In genomic region chr16:8639694-8640093, GRCh38 we compare ENCODE assay signal across 20 cellular contexts. TPM values are rescaled to one million over a fixed set of nuclear protein-coding genes. Genes with fewer than 3 reads are reported as not detected.
DNase-seq lines count a peak whose midpoint lies in the region; ATAC-seq, FAIRE-seq and TF ChIP-seq lines count a peak whose summit lies in the region.
"Had no signal": no experiment of that assay in that cellular context is flagged by ENCODE, and none has a peak within 500 bp of the region (broad histone marks: within the 10 kb centered on the region; RNA-seq: fewer than 3 reads in every experiment).

No MANE protein-coding gene starts in this region.

- peaks cover 16% of the 10 kb centered on the region for H3K36me3 Mint-ChIP-seq in glutamatergic neuron (ENCODE audit: unreplicated experiment)
- H3K36me3 Mint-ChIP-seq in stimulated activated memory B cell treated with anti-CD40 and anti-IgM and Interleukin-4, amounts not matched to agents 10 μg/mL and 1 μg/mL and 100 μg/mL, for 72 hours, result peaks cover 88% of the 10 kb centered on the region

- peaks cover 85% of the 10 kb centered on the region for H3K36me3 ChIP-seq in K562 (ENCODE audit: control insufficient read depth, insufficient read depth, low read length)

- no peak for FAIRE-seq in K562 (lab: Jason Lieb, UNC)
- FAIRE-seq in urothelium cell line (lab: Jason Lieb, UNC), result peak; percentile 17
- FAIRE-seq: A549, GM19239, H1 had no signal

- POLR2A ChIA-PET in K562 (lab: Yijun Ruan, JAX), result no interaction called here

- no peak for TF ChIP-seq EP300 in K562 (IDR thresholded peaks at IDR 0.05; ENCODE audit: low read length)

- no peak for TF ChIP-seq POLR2A in K562 (conservative IDR thresholded peaks at IDR 0.05)

- H3K4me3 ChIP-seq in K562, result no peak overlapping the region
- H3K4me3 ChIP-seq: A549 had no signal

- peaks cover 3% of the 10 kb centered on the region for H3K27me3 Mint-ChIP-seq in glutamatergic neuron (ENCODE audit: unreplicated experiment)
- no peaks in the 10 kb centered on the region for H3K27me3 Mint-ChIP-seq in stimulated activated memory B cell treated with anti-CD40 and anti-IgM and Interleukin-4, amounts not matched to agents 10 μg/mL and 1 μg/mL and 100 μg/mL, for 72 hours

- ATAC-seq in K562, result no peak
- ATAC-seq in stimulated activated memory B cell treated with anti-CD40 and anti-IgM and Interleukin-4, amounts not matched to agents 10 μg/mL and 1 μg/mL and 100 μg/mL, for 72 hours, result no peak
- ATAC-seq: A549; CD8-positive, alpha-beta T cell had no signal

- DNase-seq in NCI-H2171 treated with DMSO at 0.1 percent for 48 hours (lab: John Stamatoyannopoulos, UW) (peak; percentile 8), NCI-H2171 (lab: John Stamatoyannopoulos, UW) (no peak), K562 (ENCODE audit: extremely low read depth in 1 of 4, low spot score in 3 of 4) (no peak), glutamatergic neuron (peak; percentile 62), urothelium cell line (ENCODE audit: low spot score) (no peak), NCI-H526 (lab: John Stamatoyannopoulos, UW) (no peak), GM13977 (ENCODE audit: low spot score) (no peak)
- DNase-seq: AML-193; Calu3; CD8-positive, alpha-beta T cell; DMS79 treated with DMSO at 0.1 percent for 48 hours; GF-D8; H9 had no signal

- H3K27me3 ChIP-seq in K562 (ENCODE audit: control insufficient read depth in 2 of 2, insufficient read depth in 2 of 2, low read length in 2 of 2), result no peaks in the 10 kb centered on the region

- 83% methylated on average over 10 of the region's 13 CpGs for WGBS in K562 (ENCODE audit: insufficient coverage, low coverage, missing lambda C conversion rate)

- no peak overlapping the region for H2AFZ ChIP-seq in K562 (ENCODE audit: low read depth, low read length)

- H3K27ac ChIP-seq in K562 (ENCODE audit: extremely low read depth, low read depth, low read length), result no peak overlapping the region
- H3K27ac ChIP-seq: 22Rv1, A549 had no signal

- no peak overlapping the region for H3K9ac ChIP-seq in K562 (ENCODE audit: insufficient read depth in 1 of 2, low read depth in 2 of 2, low read length in 2 of 2)

- peak overlapping the region; percentile 54 for H3K4me3 Mint-ChIP-seq in glutamatergic neuron (ENCODE audit: unreplicated experiment)
- no peak overlapping the region for H3K4me3 Mint-ChIP-seq in stimulated activated memory B cell treated with anti-CD40 and anti-IgM and Interleukin-4, amounts not matched to agents 10 μg/mL and 1 μg/mL and 100 μg/mL, for 72 hours
- H3K4me3 Mint-ChIP-seq: CD8-positive, alpha-beta T cell; H9 had no signal

- no peaks in the 10 kb centered on the region for H3K9me3 ChIP-seq in K562 (replicated peaks; ENCODE audit: control insufficient read depth, insufficient read depth, low read depth, low read length)
- H3K9me3 ChIP-seq: A549 had no signal

- H3K9me1 ChIP-seq in K562 (ENCODE audit: control insufficient read depth, insufficient read depth, low read length), result no peaks in the 10 kb centered on the region

- H3K4me2 ChIP-seq in K562 (ENCODE audit: insufficient read depth, low read length), result no peak overlapping the region
- H3K4me2 ChIP-seq: A549 had no signal

- H3K27ac Mint-ChIP-seq in glutamatergic neuron (ENCODE audit: unreplicated experiment), result peak overlapping the region; percentile 87
- no peak overlapping the region for H3K27ac Mint-ChIP-seq in stimulated activated memory B cell treated with anti-CD40 and anti-IgM and Interleukin-4, amounts not matched to agents 10 μg/mL and 1 μg/mL and 100 μg/mL, for 72 hours
- H3K27ac Mint-ChIP-seq: H9 had no signal

- H3K9me3 Mint-ChIP-seq in glutamatergic neuron (ENCODE audit: unreplicated experiment), result peaks cover 6% of the 10 kb centered on the region
- H3K9me3 Mint-ChIP-seq in stimulated activated memory B cell treated with anti-CD40 and anti-IgM and Interleukin-4, amounts not matched to agents 10 μg/mL and 1 μg/mL and 100 μg/mL, for 72 hours, result no peaks in the 10 kb centered on the region
- H3K9me3 Mint-ChIP-seq: CD8-positive, alpha-beta T cell; H9 had no signal

- no peaks in the 10 kb centered on the region for H4K20me1 ChIP-seq in K562 (replicated peaks; ENCODE audit: control insufficient read depth, insufficient read depth, low read length)

- peaks cover 0 to 3% of the 10 kb centered on the region in 2 experiments; a peak in 1 of 5 replicates for H3K4me1 ChIP-seq in K562 (replicated peaks in 1 of 2; ENCODE audit: control insufficient read depth in 2 of 2, insufficient read depth in 2 of 2, low read length in 2 of 2)
- H3K4me1 ChIP-seq: A549 had no signal

- BruUV-seq in K562 (replicated peaks; lab: Mats Ljungman, UMichigan), result no TSS peak

- intact Hi-C loops in K562 (cut with micrococcal nuclease), result no loop called here

- H3K4me1 Mint-ChIP-seq in glutamatergic neuron (ENCODE audit: low read depth, unreplicated experiment), result peaks cover 20% of the 10 kb centered on the region
- peaks cover 3% of the 10 kb centered on the region for H3K4me1 Mint-ChIP-seq in stimulated activated memory B cell treated with anti-CD40 and anti-IgM and Interleukin-4, amounts not matched to agents 10 μg/mL and 1 μg/mL and 100 μg/mL, for 72 hours
- H3K4me1 Mint-ChIP-seq: H9 had no signal

- TF ChIP-seq CTCF in K562 (IDR thresholded peaks at IDR 0.05 in 2 of 3, conservative IDR thresholded peaks at IDR 0.05 in 1 of 3; ENCODE audit: insufficient read depth in 2 of 3, low read depth in 1 of 3, low read length in 3 of 3) (no peak), glutamatergic neuron (IDR thresholded peaks at IDR 0.05; ENCODE audit: partially characterized antibody, unreplicated experiment) (no peak), GM13977 (IDR thresholded peaks at IDR 0.05; ENCODE audit: extremely low read depth, insufficient read depth, missing control alignments) (no peak)

- H3K79me2 ChIP-seq in K562 (ENCODE audit: control insufficient read depth, insufficient read depth, low read length), result no peaks in the 10 kb centered on the region

- TF ChIP-seq RAD21 in K562 (CRISPR knock-in tag; conservative IDR thresholded peaks at IDR 0.05 in 1 of 2, IDR thresholded peaks at IDR 0.05 in 1 of 2), result no peak

- CTCF ChIA-PET in K562 (lab: Yijun Ruan, JAX; ENCODE audit: low intra/inter-chr PET ratio), result no interaction called here

- in situ Hi-C loops in K562 (cut with MboI) (no loop called here), GM13977 (cut with MboI; ENCODE audit: low pct_unique_long_range_greater_than_20kb, low sequenced_read_pairs, unreplicated experiment) (no loop called here)

RNA-seq across cellular contexts. Expression of gene METTL22, which starts 18.2 kb away (rescaled TPM):
- 203 and 313 TPM in 2 replicates for total RNA-seq in K562 (2011; cell fraction: chromatin; rRNA removed; ENCODE audit: low replicate concordance)
- total RNA-seq in K562 (2011; cell fraction: nucleolus; rRNA removed), result 169 and 173 TPM in 2 replicates
- 165 and 179 TPM in 2 replicates for total RNA-seq in K562 (2011; cell fraction: nucleoplasm; rRNA removed)
- 12.6 and 20.0 TPM in 2 replicates for total RNA-seq in K562 (2014; rRNA removed)
- total RNA-seq in K562 (2014; rRNA removed; fragmentation: Illumina TruSeq; extraction: Trizol), result 11.5 and 14.7 TPM in 2 replicates
- total RNA-seq in K562 (2015; rRNA removed; fragmentation: Illumina TruSeq; extraction: Trizol), result 16.5 and 18.5 TPM in 2 replicates
- 20.6 and 26.3 TPM in 2 replicates for total RNA-seq in K562 (2021)
- polyA plus RNA-seq in K562 (2011; rRNA removed), result 33.2 and 45.8 TPM in 2 replicates
- 36.0 and 51.2 TPM in 2 replicates for polyA plus RNA-seq in K562 (2011; cell fraction: cytosol; rRNA removed)
- 219 and 305 TPM in 2 replicates for polyA plus RNA-seq in K562 (2011; cell fraction: nucleus; rRNA removed)
- polyA plus RNA-seq in K562 (2012), result 14.2 and 22.5 TPM in 2 replicates
- 21.2 and 22.6 TPM in 2 replicates for polyA plus RNA-seq in K562 (2014; fragmentation: Illumina TruSeq; extraction: Trizol)
- 10 to 100 TPM in 1 of 2 experiments, 1 to 10 TPM in 1; 6.9 to 12.1 TPM for polyA plus RNA-seq in K562 (2014; fragmentation: Nextera tagmentation; extraction: Ambion mirVana)
- polyA plus RNA-seq in K562 (2014; rRNA removed), result 26.0 and 28.8 TPM in 2 replicates
- polyA minus RNA-seq in K562 (2011; rRNA and poly(A)+ RNA removed), result 49.2 and 53.8 TPM in 2 replicates
- 26.8 and 31.0 TPM in 2 replicates for polyA minus RNA-seq in K562 (2011; cell fraction: cytosol; rRNA and poly(A)+ RNA removed)
- polyA minus RNA-seq in K562 (2011; cell fraction: nucleus; rRNA and poly(A)+ RNA removed), result 59.0 and 95.2 TPM in 2 replicates
- total RNA-seq in glutamatergic neuron (ENCODE audit: unreplicated experiment), result 87.9 TPM

RNA-seq across cellular contexts. Expression of gene ABAT, which starts 34.7 kb away (rescaled TPM):
- 1.5 and 2.6 TPM in 2 replicates for total RNA-seq in K562 (2011; cell fraction: chromatin; rRNA removed; ENCODE audit: low replicate concordance)
- 0.92 and 1.2 TPM in 2 replicates for total RNA-seq in K562 (2011; cell fraction: nucleolus; rRNA removed)
- 1.0 and 2.2 TPM in 2 replicates for total RNA-seq in K562 (2011; cell fraction: nucleoplasm; rRNA removed)
- total RNA-seq in K562 (2014; rRNA removed), result 0.05 TPM in 1 of 2 replicates, not detected in the other
- total RNA-seq in K562 (2014; rRNA removed; fragmentation: Illumina TruSeq; extraction: Trizol), result 0.06 and 0.11 TPM in 2 replicates
- total RNA-seq in K562 (2015; rRNA removed; fragmentation: Illumina TruSeq; extraction: Trizol), result 0.08 and 0.18 TPM in 2 replicates
- 0.31 and 0.49 TPM in 2 replicates for total RNA-seq in K562 (2021)
- 0.18 and 0.45 TPM in 2 replicates for polyA plus RNA-seq in K562 (2011; rRNA removed)
- 0.21 and 0.27 TPM in 2 replicates for polyA plus RNA-seq in K562 (2011; cell fraction: cytosol; rRNA removed)
- 0.36 and 0.88 TPM in 2 replicates for polyA plus RNA-seq in K562 (2011; cell fraction: nucleus; rRNA removed)
- polyA plus RNA-seq in K562 (2012), result 0.13 and 0.47 TPM in 2 replicates
- 0.10 TPM in 1 of 2 replicates, not detected in the other for polyA plus RNA-seq in K562 (2014; fragmentation: Illumina TruSeq; extraction: Trizol)
- under 1 TPM; 0.01 to 0.04 TPM for polyA plus RNA-seq in K562 (2014; fragmentation: Nextera tagmentation; extraction: Ambion mirVana)
- 0.07 and 0.20 TPM in 2 replicates for polyA plus RNA-seq in K562 (2014; rRNA removed)
- 0.72 TPM in 1 of 2 replicates, not detected in the other for polyA minus RNA-seq in K562 (2011; rRNA and poly(A)+ RNA removed)
- polyA minus RNA-seq in K562 (2011; cell fraction: cytosol; rRNA and poly(A)+ RNA removed), result not detected in 2 replicates
- 0.13 and 0.67 TPM in 2 replicates for polyA minus RNA-seq in K562 (2011; cell fraction: nucleus; rRNA and poly(A)+ RNA removed)
- total RNA-seq in glutamatergic neuron (ENCODE audit: unreplicated experiment), result 70.9 TPM

RNA-seq across cellular contexts. Expression of gene TMEM114, which starts 49.4 kb away (rescaled TPM):
- total RNA-seq in K562 (2011; cell fraction: chromatin; rRNA removed; ENCODE audit: low replicate concordance), result not detected in 2 replicates
- not detected in 2 replicates for total RNA-seq in K562 (2011; cell fraction: nucleolus; rRNA removed)
- total RNA-seq in K562 (2011; cell fraction: nucleoplasm; rRNA removed), result not detected in 2 replicates
- total RNA-seq in K562 (2014; rRNA removed), result not detected in 2 replicates
- total RNA-seq in K562 (2014; rRNA removed; fragmentation: Illumina TruSeq; extraction: Trizol), result not detected in 2 replicates
- not detected in 2 replicates for total RNA-seq in K562 (2015; rRNA removed; fragmentation: Illumina TruSeq; extraction: Trizol)
- total RNA-seq in K562 (2021), result not detected in 2 replicates
- polyA plus RNA-seq in K562 (2011; rRNA removed), result not detected in 2 replicates
- polyA plus RNA-seq in K562 (2011; cell fraction: cytosol; rRNA removed), result not detected in 2 replicates
- polyA plus RNA-seq in K562 (2011; cell fraction: nucleus; rRNA removed), result not detected in 2 replicates
- not detected in 2 replicates for polyA plus RNA-seq in K562 (2012)
- polyA plus RNA-seq in K562 (2014; fragmentation: Illumina TruSeq; extraction: Trizol), result not detected in 2 replicates
- not detected for polyA plus RNA-seq in K562 (2014; fragmentation: Nextera tagmentation; extraction: Ambion mirVana)
- polyA plus RNA-seq in K562 (2014; rRNA removed), result not detected in 2 replicates
- polyA minus RNA-seq in K562 (2011; rRNA and poly(A)+ RNA removed), result not detected in 2 replicates
- not detected in 2 replicates for polyA minus RNA-seq in K562 (2011; cell fraction: cytosol; rRNA and poly(A)+ RNA removed)
- polyA minus RNA-seq in K562 (2011; cell fraction: nucleus; rRNA and poly(A)+ RNA removed), result not detected in 2 replicates
- not detected for total RNA-seq in glutamatergic neuron (ENCODE audit: unreplicated experiment)
- total RNA-seq: Calu3; CD8-positive, alpha-beta T cell; HT-29 had no signal
- polyA plus RNA-seq: A549, BJ had no signal

Comparison
In these comparisons a context has a peak if more than half of its experiments do, and no peak if none do; other contexts are left out.
1. DNase-seq: peak in NCI-H2171 treated with DMSO at 0.1 percent for 48 hours (single experiment) and glutamatergic neuron (single experiment); none in NCI-H2171 (single experiment), K562 (0 of 4), urothelium cell line (single experiment), NCI-H526 (0 of 2) and GM13977 (single experiment).
2. RNA of gene ABAT, which starts 34.7 kb away (total RNA-seq): 70.9 TPM in glutamatergic neuron (single experiment); 0.05 to 2.6 TPM in K562; every median in the first group is over 10 times any median in the second.